In genomic region chr20:47972916-47973309, GRCh38 we compare ENCODE assay signal across 17 cellular contexts.
DNase-seq lines count a peak whose midpoint lies in the region; ATAC-seq and TF ChIP-seq lines count a peak whose summit lies in the region.
"Had no signal": no experiment of that assay in that cellular context is flagged by ENCODE, and none has a peak within 500 bp of the region (broad histone marks: within the 10 kb centered on the region; RNA-seq: fewer than 3 reads in every experiment).

No MANE protein-coding gene starts in this region.

- H3K9me3 Mint-ChIP-seq in naive B cell (peaks cover 0 to 8% (median 4%) of the 10 kb centered on the region in 7 donors), type B pancreatic cell (no peaks in the 10 kb centered on the region)
- H3K9me3 Mint-ChIP-seq: stimulated activated naive CD8-positive, alpha-beta T cell treated with anti-CD3 and anti-CD28 coated beads, Interleukin-15, Interleukin-2, amounts not matched to agents 100 ng/mL and 50 ng/mL, for 24 hours had no signal

- H3K36me3 Mint-ChIP-seq in T-helper 17 cell (ENCODE audit: low read depth): peaks cover 4% of the 10 kb centered on the region
- H3K36me3 Mint-ChIP-seq in naive B cell: no peaks in the 10 kb centered on the region
- H3K36me3 Mint-ChIP-seq in type B pancreatic cell: peaks cover 3% of the 10 kb centered on the region
- H3K36me3 Mint-ChIP-seq: activated naive CD8-positive, alpha-beta T cell had no signal

- ATAC-seq in heart right ventricle: peak in 1 of 8 donors; percentile 9
- no peak for ATAC-seq in left cardiac atrium
- ATAC-seq in T-helper 17 cell: no peak
- no peak for ATAC-seq in naive B cell (ENCODE audit: low read depth in 2 of 2)

- H3K27me3 ChIP-seq in heart right ventricle: peaks cover 0 to 21% (median 8%) of the 10 kb centered on the region in 7 donors
- H3K27me3 ChIP-seq: BE2C had no signal

- H3K27me3 Mint-ChIP-seq in T-helper 17 cell (peaks cover 55% of the 10 kb centered on the region), naive B cell (peaks cover 0 to 10% (median 6%) of the 10 kb centered on the region in 3 donors), type B pancreatic cell (peaks cover 11% of the 10 kb centered on the region)

- H3K4me3 ChIP-seq in heart right ventricle: no peak overlapping the region
- H3K4me3 ChIP-seq: upper lobe of right lung had no signal

- H3K27ac Mint-ChIP-seq in T-helper 17 cell (no peak overlapping the region), naive B cell (peak overlapping the region in 4 of 6 donors; percentile 21 to 47 (median 40)), type B pancreatic cell (peak overlapping the region; percentile 42)
- H3K27ac Mint-ChIP-seq: activated naive CD8-positive, alpha-beta T cell had no signal

- H3K4me3 Mint-ChIP-seq in T-helper 17 cell (peak overlapping the region; percentile 19), naive B cell (peak overlapping the region in 2 of 8 donors; percentile 4 to 21), type B pancreatic cell (peak overlapping the region; percentile 34)
- H3K4me3 Mint-ChIP-seq: activated naive CD8-positive, alpha-beta T cell; stimulated activated naive CD8-positive, alpha-beta T cell treated with anti-CD3 and anti-CD28 coated beads, Interleukin-15, Interleukin-2, amounts not matched to agents 100 ng/mL and 50 ng/mL, for 24 hours had no signal

- TF ChIP-seq CTCF in heart right ventricle (IDR thresholded peaks at IDR 0.05) (no peak), type B pancreatic cell (conservative IDR thresholded peaks at IDR 0.05) (no peak)

- H3K4me1 Mint-ChIP-seq in T-helper 17 cell (peaks cover 6% of the 10 kb centered on the region), naive B cell (peaks cover 36 to 68% (median 40%) of the 10 kb centered on the region in 3 donors), type B pancreatic cell (ENCODE audit: unreplicated experiment) (peaks cover 63% of the 10 kb centered on the region)

- intact Hi-C loops in heart right ventricle (cut with DNase I): loop anchor here in 2 of 10 donors (10.0 kb wide), 2 partner anchors 188 to 312 kb away; partner anchors contain the start of gene SULF2 (in 1 of the 2)
- intact Hi-C loops in left cardiac atrium (cut with DNase I): no loop called here

- peaks cover 0 to 34% (median 18%) of the 10 kb centered on the region in 9 donors for H3K4me1 ChIP-seq in heart right ventricle

- WGBS in heart right ventricle, 2 donors: 65 to 75% methylated on average over 17 of the region's 17 CpGs

- no peak for DNase-seq in heart right ventricle
- DNase-seq in left cardiac atrium: no peak
- DNase-seq in T-helper 17 cell: no peak
- no peak for DNase-seq in naive B cell
- no peak for DNase-seq in type B pancreatic cell (ENCODE audit: extremely low spot score, unreplicated experiment)
- no peak for DNase-seq in NCI-H2081 treated with DMSO at 0.1 percent for 48 hours (lab: John Stamatoyannopoulos, UW)
- DNase-seq in foreskin melanocyte: no peak
- DNase-seq in cerebellar nuclear complex (lab: John Stamatoyannopoulos, UW): no peak
- DNase-seq: activated CD4-positive, CD25-positive, alpha-beta regulatory T cell treated with anti-CD3 and anti-CD28 coated beads, Interleukin-2, amount 50 U/mL, for 72 hours; GDM1; IMR-90; NCI-H1436; NCI-H526 treated with DMSO at 0.1 percent for 48 hours; upper lobe of right lung had no signal

- peak overlapping the region; percentile 29 to 87 (median 62) for H3K27ac ChIP-seq in heart right ventricle
- H3K27ac ChIP-seq: upper lobe of right lung had no signal

- H3K9me3 ChIP-seq in heart right ventricle: no peaks in the 10 kb centered on the region
- H3K9me3 ChIP-seq in T-helper 17 cell (ENCODE audit: control insufficient read depth, low read length, poor library complexity, severe bottlenecking): no peaks in the 10 kb centered on the region
- H3K9me3 ChIP-seq: BE2C, upper lobe of right lung had no signal

- H3K36me3 ChIP-seq in heart right ventricle: no peaks in the 10 kb centered on the region
- H3K36me3 ChIP-seq: BE2C, upper lobe of right lung had no signal
